20 cellular contexts compared by ENCODE assay signal in the genomic region with DNA sequence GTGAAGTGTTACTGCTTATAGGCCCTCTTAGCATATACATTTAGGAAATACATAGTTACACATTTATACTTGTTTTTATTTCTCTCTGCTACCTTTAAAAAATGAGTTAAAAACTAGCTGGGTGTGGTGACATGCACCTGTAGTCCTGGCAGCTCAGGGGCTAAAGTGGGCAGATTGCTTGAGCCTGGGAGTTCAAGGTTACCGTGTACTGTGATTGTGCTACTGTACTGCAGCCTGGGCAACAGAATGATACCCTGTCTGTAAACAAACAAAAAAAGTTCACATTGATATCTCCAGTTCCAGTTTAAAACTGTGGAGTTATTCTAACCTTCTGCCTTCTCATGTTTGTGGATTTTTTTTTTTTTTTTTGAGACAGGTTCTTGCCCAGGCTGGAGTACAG.
"Had no signal": no experiment of that assay in that cellular context is flagged by ENCODE, and none has a peak within 500 bp of the region (broad histone marks: within the 10 kb centered on the region; RNA-seq: fewer than 3 reads in every experiment).

No MANE protein-coding gene starts in this region.

- H3K27ac ChIP-seq: esophagus squamous epithelium, transverse colon, uterus had no signal

- H3K27me3 Mint-ChIP-seq: activated CD4-positive, alpha-beta T cell treated with anti-CD3 and anti-CD28 coated beads, Interleukin-2, amount 10 ng/mL, durations not matched to agents 7 days and 5 days; activated naive CD8-positive, alpha-beta T cell; effector memory CD8-positive, alpha-beta T cell; stimulated activated naive CD8-positive, alpha-beta T cell treated with anti-CD3 and anti-CD28 coated beads, Interleukin-15, Interleukin-2, amounts not matched to agents 100 ng/mL and 50 ng/mL, for 24 hours had no signal

- H3K27ac Mint-ChIP-seq: activated CD4-positive, alpha-beta T cell treated with anti-CD3 and anti-CD28 coated beads, Interleukin-2, amount 10 ng/mL, durations not matched to agents 7 days and 5 days; stimulated activated naive CD8-positive, alpha-beta T cell treated with anti-CD3 and anti-CD28 coated beads, Interleukin-15, Interleukin-2, amounts not matched to agents 100 ng/mL and 50 ng/mL, for 24 hours had no signal

- DNase-seq: activated CD4-positive, alpha-beta T cell treated with anti-CD3 and anti-CD28 coated beads, Interleukin-2, amount 10 ng/mL, durations not matched to agents 7 days and 5 days; activated CD8-positive, alpha-beta memory T cell treated with anti-CD3 and anti-CD28 coated beads, Interleukin-2, amount 50 U/mL, for 48 hours; effector memory CD8-positive, alpha-beta T cell; esophagus squamous epithelium; left colon; mammary epithelial cell; midbrain; nephron progenitor cell; nucleus accumbens; posterior cingulate gyrus; stimulated activated CD4-positive, alpha-beta T cell treated with anti-CD3 and anti-CD28 coated beads, Interleukin-15, amount 100 ng/mL, for 24 hours; stimulated activated CD4-positive, alpha-beta T cell treated with anti-CD3 and anti-CD28 coated beads, Interleukin-2, amount 100 ng/mL, for 48 hours; T-helper 1 cell; T1000; transverse colon; uterus had no signal

- ATAC-seq: activated CD4-positive, CD25-positive, alpha-beta regulatory T cell treated with anti-CD3 and anti-CD28 coated beads, Interleukin-2, amount 50 U/mL, for 24 hours; effector memory CD8-positive, alpha-beta T cell; left colon had no signal

- H3K4me3 Mint-ChIP-seq: activated CD4-positive, alpha-beta T cell treated with anti-CD3 and anti-CD28 coated beads, Interleukin-2, amount 10 ng/mL, durations not matched to agents 7 days and 5 days; activated naive CD8-positive, alpha-beta T cell; effector memory CD8-positive, alpha-beta T cell; nephron progenitor cell; stimulated activated naive CD8-positive, alpha-beta T cell treated with anti-CD3 and anti-CD28 coated beads, Interleukin-15, Interleukin-2, amounts not matched to agents 100 ng/mL and 50 ng/mL, for 24 hours had no signal

- H3K4me3 ChIP-seq: cardiac muscle cell, esophagus squamous epithelium, transverse colon, uterus had no signal

- H3K9me3 Mint-ChIP-seq: activated CD4-positive, alpha-beta T cell treated with anti-CD3 and anti-CD28 coated beads, Interleukin-2, amount 10 ng/mL, durations not matched to agents 7 days and 5 days; effector memory CD8-positive, alpha-beta T cell; nephron progenitor cell; stimulated activated naive CD8-positive, alpha-beta T cell treated with anti-CD3 and anti-CD28 coated beads, Interleukin-15, Interleukin-2, amounts not matched to agents 100 ng/mL and 50 ng/mL, for 24 hours had no signal

- H3K27me3 ChIP-seq: cardiac muscle cell, esophagus squamous epithelium, transverse colon, uterus had no signal

- H3K36me3 ChIP-seq: uterus had no signal

- H3K9me3 ChIP-seq: esophagus squamous epithelium, transverse colon, uterus had no signal
